1 cellular context compared by ENCODE assay signal in the genomic region with DNA sequence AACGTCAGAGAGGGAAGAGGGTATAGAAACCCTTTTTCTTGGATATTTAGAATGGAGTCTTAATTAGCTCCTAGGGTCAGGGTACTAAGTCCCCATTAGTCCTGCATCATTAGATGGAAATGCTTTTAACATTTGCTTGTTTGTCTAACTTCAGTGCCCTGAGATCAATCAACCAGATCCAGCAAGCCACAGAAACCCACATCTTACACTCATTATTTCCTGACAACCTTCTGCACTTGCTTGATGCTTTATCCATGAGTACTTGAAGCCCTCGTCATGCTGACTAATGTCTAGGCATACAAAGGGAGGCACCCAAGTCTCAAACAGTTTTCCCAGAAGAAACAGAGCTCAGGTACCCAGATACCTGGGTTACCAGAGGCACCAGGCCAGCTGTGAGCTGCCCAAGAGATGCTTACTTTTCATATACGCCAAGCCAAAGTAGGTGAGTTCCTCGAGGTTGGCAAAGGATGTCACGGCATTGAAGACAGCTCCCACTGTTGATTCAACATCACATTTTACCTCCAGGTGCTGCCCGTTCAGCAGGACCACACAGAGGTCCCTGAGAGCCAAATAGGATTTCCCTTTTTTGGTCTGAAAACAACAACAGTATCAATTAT.
TF ChIP-seq lines count a peak whose summit lies in the region.

No MANE protein-coding gene starts in this region.

TF ChIP-seq in GM23338, 12 proteins besides CTCF, POLR2A, EP300 and RAD21 (continued from another document):
- TF ChIP-seq, protein P1, sequence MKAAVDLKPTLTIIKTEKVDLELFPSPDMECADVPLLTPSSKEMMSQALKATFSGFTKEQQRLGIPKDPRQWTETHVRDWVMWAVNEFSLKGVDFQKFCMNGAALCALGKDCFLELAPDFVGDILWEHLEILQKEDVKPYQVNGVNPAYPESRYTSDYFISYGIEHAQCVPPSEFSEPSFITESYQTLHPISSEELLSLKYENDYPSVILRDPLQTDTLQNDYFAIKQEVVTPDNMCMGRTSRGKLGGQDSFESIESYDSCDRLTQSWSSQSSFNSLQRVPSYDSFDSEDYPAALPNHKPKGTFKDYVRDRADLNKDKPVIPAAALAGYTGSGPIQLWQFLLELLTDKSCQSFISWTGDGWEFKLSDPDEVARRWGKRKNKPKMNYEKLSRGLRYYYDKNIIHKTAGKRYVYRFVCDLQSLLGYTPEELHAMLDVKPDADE (IDR thresholded peaks at IDR 0.05): no peak
- TF ChIP-seq NANOG (IDR thresholded peaks at IDR 0.05; ENCODE audit: borderline replicate concordance): no peak
- no peak for TF ChIP-seq EZH2 (IDR thresholded peaks at IDR 0.05; ENCODE audit: low read depth, unreplicated experiment)
- TF ChIP-seq CREB1 (CRISPR knock-in tag; IDR thresholded peaks at IDR 0.05; ENCODE audit: low read depth): no peak
- no peak for TF ChIP-seq JUNB (IDR thresholded peaks at IDR 0.05; ENCODE audit: unreplicated experiment)
